29 cellular contexts compared by ENCODE assay signal in genomic region chr9:85202596-85202995, GRCh38.
A peak's percentile ranks its signal among the peaks of the same experiment; 100 is the strongest.
DNase-seq lines count a peak whose midpoint lies in the region; ATAC-seq, FAIRE-seq and TF ChIP-seq lines count a peak whose summit lies in the region.
"Had no signal": no experiment of that assay in that cellular context is flagged by ENCODE, and none has a peak within 500 bp of the region (broad histone marks: within the 10 kb centered on the region; RNA-seq: fewer than 3 reads in every experiment).

No MANE protein-coding gene starts in this region.

- peaks cover 3% of the 10 kb centered on the region for H3K9me3 Mint-ChIP-seq in progenitor cell of endocrine pancreas (ENCODE audit: low read depth)
- H3K9me3 Mint-ChIP-seq: natural killer cell had no signal

- H3K4me3 Mint-ChIP-seq in progenitor cell of endocrine pancreas (ENCODE audit: low read depth) = no peak overlapping the region
- H3K4me3 Mint-ChIP-seq: activated CD8-positive, alpha-beta memory T cell treated with anti-CD3 and anti-CD28 coated beads, Interleukin-2, amount 10 ng/mL, durations not matched to agents 7 days and 5 days; activated naive CD8-positive, alpha-beta T cell; H9; mesothelial cell of epicardium; natural killer cell; WTC11 had no signal

- TF ChIP-seq CTCF in bronchial epithelial cell (IDR thresholded peaks at IDR 0.05; ENCODE audit: insufficient read depth, low read length, severe bottlenecking) (no peak), progenitor cell of endocrine pancreas (IDR thresholded peaks at IDR 0.05; ENCODE audit: unreplicated experiment) (no peak)

- H3K36me3 ChIP-seq in bronchial epithelial cell (ENCODE audit: control insufficient read depth, insufficient read depth, low read length) = no peaks in the 10 kb centered on the region
- H3K36me3 ChIP-seq: ascending aorta; BLaER1 treated with 17β-estradiol and CSF1 and Interleukin-3, amounts not matched to agents 10 nM and 100 nM; right atrium auricular region; tibial artery had no signal

- H3K4me1 Mint-ChIP-seq in progenitor cell of endocrine pancreas (ENCODE audit: low read depth) = peaks cover 6% of the 10 kb centered on the region
- H3K4me1 Mint-ChIP-seq: activated CD8-positive, alpha-beta memory T cell treated with anti-CD3 and anti-CD28 coated beads, Interleukin-2, amount 10 ng/mL, durations not matched to agents 7 days and 5 days; mesothelial cell of epicardium; natural killer cell had no signal

- no peak for FAIRE-seq in bronchial epithelial cell (lab: Jason Lieb, UNC)

- no peaks in the 10 kb centered on the region for H3K27me3 ChIP-seq in bronchial epithelial cell (ENCODE audit: control insufficient read depth, insufficient read depth, low read length)
- H3K27me3 ChIP-seq: ascending aorta; BLaER1 treated with 17β-estradiol and CSF1 and Interleukin-3, amounts not matched to agents 10 nM and 100 nM; right atrium auricular region; tibial artery had no signal

- no peaks in the 10 kb centered on the region for H3K27me3 Mint-ChIP-seq in progenitor cell of endocrine pancreas
- H3K27me3 Mint-ChIP-seq: activated CD8-positive, alpha-beta memory T cell treated with anti-CD3 and anti-CD28 coated beads, Interleukin-2, amount 10 ng/mL, durations not matched to agents 7 days and 5 days; activated naive CD8-positive, alpha-beta T cell had no signal

- H3K4me3 ChIP-seq in bronchial epithelial cell (ENCODE audit: low read depth, low read length) = no peak overlapping the region
- H3K4me3 ChIP-seq: ascending aorta; BLaER1 treated with 17β-estradiol and CSF1 and Interleukin-3, amounts not matched to agents 10 nM and 100 nM; coronary artery; right atrium auricular region; tibial artery had no signal

- peak overlapping the region; percentile 10 for H3K27ac Mint-ChIP-seq in progenitor cell of endocrine pancreas
- H3K27ac Mint-ChIP-seq: activated CD8-positive, alpha-beta memory T cell treated with anti-CD3 and anti-CD28 coated beads, Interleukin-2, amount 10 ng/mL, durations not matched to agents 7 days and 5 days; activated naive CD8-positive, alpha-beta T cell; H9; mesothelial cell of epicardium; natural killer cell; WTC11 had no signal

- no peaks in the 10 kb centered on the region for H3K36me3 Mint-ChIP-seq in progenitor cell of endocrine pancreas (ENCODE audit: insufficient read depth)
- H3K36me3 Mint-ChIP-seq: activated CD8-positive, alpha-beta memory T cell treated with anti-CD3 and anti-CD28 coated beads, Interleukin-2, amount 10 ng/mL, durations not matched to agents 7 days and 5 days; activated naive CD8-positive, alpha-beta T cell; mesothelial cell of epicardium; natural killer cell had no signal

- DNase-seq in HT1080 (ENCODE audit: low read depth) (peak; percentile 42), bronchial epithelial cell (ENCODE audit: low read depth) (peak; percentile 73), inferior parietal cortex (ENCODE audit: extremely low spot score) (peak; percentile 43), progenitor cell of endocrine pancreas (ENCODE audit: low spot score, unreplicated experiment) (no peak), NCI-H146 treated with DMSO at 0.1 percent for 48 hours (lab: John Stamatoyannopoulos, UW; ENCODE audit: unreplicated experiment) (no peak)
- no peak for DNase-seq in activated T-cell treated with anti-CD3 and anti-CD28 coated beads, Interleukin-2, amount 50 U/mL, for 48 hours
- DNase-seq: ACHN; activated CD4-positive, alpha-beta T cell treated with anti-CD3 and anti-CD28 coated beads, Interleukin-2, amount 50 U/mL, for 1 hour; activated CD8-positive, alpha-beta memory T cell treated with anti-CD3 and anti-CD28 coated beads, Interleukin-2, amount 10 ng/mL, durations not matched to agents 7 days and 5 days; Caco-2; glutamatergic neuron; H9; Kasumi-1; natural killer cell; NCI-H1930; NCI-H345; stimulated activated CD4-positive, alpha-beta T cell treated with anti-CD3 and anti-CD28 coated beads, Interleukin-4, amount 100 ng/mL, for 1 hour; stimulated activated naive CD4-positive, alpha-beta T cell; T1000; tibial artery had no signal

- no peak for ATAC-seq in HG03175 (IDR thresholded peaks at IDR 0.05; ENCODE audit: unreplicated experiment)
- ATAC-seq in GM21717 (IDR thresholded peaks at IDR 0.05; ENCODE audit: unreplicated experiment) = no peak
- ATAC-seq: activated CD8-positive, alpha-beta memory T cell treated with anti-CD3 and anti-CD28 coated beads, Interleukin-2, amount 10 ng/mL, durations not matched to agents 7 days and 5 days; natural killer cell; WTC11 had no signal

Comparison
In these comparisons a context has a peak if more than half of its experiments do, and no peak if none do; other contexts are left out.
1. DNase-seq: peak in HT1080 (single experiment), bronchial epithelial cell (single experiment) and inferior parietal cortex (single experiment); none in progenitor cell of endocrine pancreas (single experiment), activated T-cell treated with anti-CD3 and anti-CD28 coated beads, Interleukin-2, amount 50 U/mL, for 48 hours (0 of 2) and NCI-H146 treated with DMSO at 0.1 percent for 48 hours (single experiment).